ENCODE assay signal across 8 cellular contexts in the genomic region with DNA sequence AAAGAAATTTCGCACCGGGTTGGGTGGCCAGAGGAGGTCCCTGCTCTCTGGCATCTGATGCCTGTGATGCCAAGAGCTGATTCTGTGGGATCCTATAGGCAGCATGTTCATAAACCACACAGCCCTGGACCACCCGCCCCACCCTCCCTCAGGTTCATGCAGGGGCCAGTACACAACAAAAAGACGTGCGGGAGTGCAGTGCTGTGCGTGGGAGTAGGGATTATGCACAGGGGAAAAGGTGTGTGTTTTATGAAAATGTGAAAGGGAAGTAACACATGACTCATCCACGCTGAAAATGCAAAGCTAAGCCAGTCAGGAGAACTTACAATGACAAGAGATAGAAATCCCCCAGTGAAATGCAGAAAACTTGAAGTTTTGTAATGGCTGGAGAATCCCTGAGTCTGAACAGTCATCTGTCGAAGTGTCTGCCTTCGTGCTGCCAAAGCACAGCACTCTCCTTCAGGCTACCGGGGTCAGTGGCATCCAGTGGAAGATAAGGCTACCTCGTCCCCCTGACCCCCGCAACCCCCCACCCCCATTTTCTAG. TPM values are rescaled to one million over a fixed set of nuclear protein-coding genes. Genes with fewer than 3 reads are reported as not detected.
DNase-seq lines count a peak whose midpoint lies in the region; ATAC-seq and TF ChIP-seq lines count a peak whose summit lies in the region.

No MANE protein-coding gene starts in this region.

- H3K27me3 ChIP-seq in Peyer's patch = no peaks in the 10 kb centered on the region
- H3K27me3 ChIP-seq in ovary = no peaks in the 10 kb centered on the region

- H3K36me3 ChIP-seq in Peyer's patch = no peaks in the 10 kb centered on the region
- H3K36me3 ChIP-seq in ovary = no peaks in the 10 kb centered on the region

- no peak for TF ChIP-seq CTCF in Peyer's patch (IDR thresholded peaks at IDR 0.05)
- no peak for TF ChIP-seq CTCF in epithelial cell of proximal tubule (conservative IDR thresholded peaks at IDR 0.05; ENCODE audit: low read depth, low read length)
- TF ChIP-seq CTCF in ovary (IDR thresholded peaks at IDR 0.05) = no peak

- H3K9me3 ChIP-seq in Peyer's patch = no peaks in the 10 kb centered on the region
- H3K9me3 ChIP-seq in ovary = no peaks in the 10 kb centered on the region

- WGBS in ovary, 3 donors = 4 to 8% (median 6%) methylated on average over 12 of the region's 12 CpGs

- intact Hi-C loops in ovary (cut with DNase I) = loop anchor here in 2 of 4 donors (10.0 kb wide), 1 partner anchor 305 kb away; no protein-coding TSS in a partner anchor

- no peaks in the 10 kb centered on the region for H3K36me3 Mint-ChIP-seq in effector memory CD8-positive, alpha-beta T cell (ENCODE audit: insufficient read depth)

- ATAC-seq in HG02763 (IDR thresholded peaks at IDR 0.05; ENCODE audit: unreplicated experiment) = peak; percentile 64
- no peak for ATAC-seq in effector memory CD8-positive, alpha-beta T cell (replicated peaks)

- TF ChIP-seq EP300 in ovary (IDR thresholded peaks at IDR 0.05) = no peak

- peaks cover 0 to 34% (median 0%) of the 10 kb centered on the region in 4 donors for H3K4me1 ChIP-seq in Peyer's patch
- H3K4me1 ChIP-seq in ovary (ENCODE audit: insufficient read depth) = no peaks in the 10 kb centered on the region

- H3K27me3 Mint-ChIP-seq in effector memory CD8-positive, alpha-beta T cell = peaks cover 29 to 51% of the 10 kb centered on the region in 2 donors

- H3K9me3 Mint-ChIP-seq in effector memory CD8-positive, alpha-beta T cell = peaks cover 0 to 2% of the 10 kb centered on the region in 2 donors

- POLR2A ChIA-PET in HEK293T (lab: Yijun Ruan, JAX) = interaction anchor here (0.6 to 1.4 kb wide), 3 partner anchors 8 to 21 kb away, joined by 3 to 4 read pairs (median 3); no protein-coding TSS in a partner anchor

- peak; percentile 55 to 65 for DNase-seq in activated CD4-positive, alpha-beta T cell treated with anti-CD3 and anti-CD28 coated beads, Interleukin-2, amount 50 U/mL, for 48 hours
- no peak for DNase-seq in activated CD4-positive, alpha-beta T cell treated with anti-CD3 and anti-CD28 coated beads for 4 hours
- DNase-seq in Peyer's patch (no peak), epithelial cell of proximal tubule (ENCODE audit: low read depth) (peak; percentile 54), ovary (peak in 4 of 5 donors; percentile 26 to 49 (median 30)), HEK293T (ENCODE audit: extremely low spot score) (no peak)
- DNase-seq in effector memory CD8-positive, alpha-beta T cell = no peak

- no peak overlapping the region for H3K27ac Mint-ChIP-seq in effector memory CD8-positive, alpha-beta T cell

- H3K4me3 Mint-ChIP-seq in effector memory CD8-positive, alpha-beta T cell = no peak overlapping the region

- peak overlapping the region in 2 of 4 donors; percentile 62 to 65 for H3K4me3 ChIP-seq in Peyer's patch
- H3K4me3 ChIP-seq in epithelial cell of proximal tubule (ENCODE audit: low read depth, low read length) = peak overlapping the region; percentile 57
- peak overlapping the region; percentile 50 for H3K4me3 ChIP-seq in ovary

- CTCF ChIA-PET in HEK293T (lab: Yijun Ruan, JAX) = no interaction called here

- H3K27ac ChIP-seq in Peyer's patch (peak overlapping the region in 3 of 4 donors; percentile 17 to 80 (median 79)), ovary (peak overlapping the region in 1 of 2 donors; percentile 90)

- TF ChIP-seq POLR2A in Peyer's patch (IDR thresholded peaks at IDR 0.05) (no peak), ovary (IDR thresholded peaks at IDR 0.05) (no peak)

- no peaks in the 10 kb centered on the region for H3K4me1 Mint-ChIP-seq in effector memory CD8-positive, alpha-beta T cell (ENCODE audit: low read depth in 2 of 2)

TF ChIP-seq in HEK293T, 16 proteins besides CTCF, POLR2A, EP300 and RAD21:
- TF ChIP-seq BHLHE40 (IDR thresholded peaks at IDR 0.05; ENCODE audit: borderline replicate concordance) (no peak), L3MBTL2 (conservative IDR thresholded peaks at IDR 0.05) (no peak), ZNF384 (IDR thresholded peaks at IDR 0.05) (no peak), SUZ12 (IDR thresholded peaks at IDR 0.05) (no peak), ELF4 (IDR thresholded peaks at IDR 0.05) (no peak), CTBP1 (IDR thresholded peaks at IDR 0.05; ENCODE audit: borderline replicate concordance) (no peak), HDGF (IDR thresholded peaks at IDR 0.05; ENCODE audit: borderline replicate concordance) (no peak), NFRKB (IDR thresholded peaks at IDR 0.05) (no peak), TARDBP (IDR thresholded peaks at IDR 0.05) (no peak), FOXA1 (IDR thresholded peaks at IDR 0.05) (no peak), FOXK2 (IDR thresholded peaks at IDR 0.05) (no peak)
- TF ChIP-seq, protein P1, sequence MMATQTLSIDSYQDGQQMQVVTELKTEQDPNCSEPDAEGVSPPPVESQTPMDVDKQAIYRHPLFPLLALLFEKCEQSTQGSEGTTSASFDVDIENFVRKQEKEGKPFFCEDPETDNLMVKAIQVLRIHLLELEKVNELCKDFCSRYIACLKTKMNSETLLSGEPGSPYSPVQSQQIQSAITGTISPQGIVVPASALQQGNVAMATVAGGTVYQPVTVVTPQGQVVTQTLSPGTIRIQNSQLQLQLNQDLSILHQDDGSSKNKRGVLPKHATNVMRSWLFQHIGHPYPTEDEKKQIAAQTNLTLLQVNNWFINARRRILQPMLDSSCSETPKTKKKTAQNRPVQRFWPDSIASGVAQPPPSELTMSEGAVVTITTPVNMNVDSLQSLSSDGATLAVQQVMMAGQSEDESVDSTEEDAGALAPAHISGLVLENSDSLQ (IDR thresholded peaks at IDR 0.05) = no peak

RNA-seq across cellular contexts. Expression of a gene that starts 1.1 kb away (rescaled TPM):
- total RNA-seq in Peyer's patch (100 to 1,000 TPM in 1 of 4 donors, 10 to 100 TPM in 3; 46.9 to 108 (median 61.5) TPM), epithelial cell of proximal tubule (18.7 and 20.2 TPM in 2 replicates), ovary (10 to 100 TPM; 15.7 to 47.1 (median 23.0) TPM)
- 10 to 100 TPM in 1 of 2 donors, 1 to 10 TPM in 1; 7.2 to 23.3 TPM for polyA plus RNA-seq in ovary

Comparison
In these comparisons a context has a peak if more than half of its experiments do, and no peak if none do; other contexts are left out.
1. DNase-seq: peak in activated CD4-positive, alpha-beta T cell treated with anti-CD3 and anti-CD28 coated beads, Interleukin-2, amount 50 U/mL, for 48 hours (2 of 2), epithelial cell of proximal tubule (single experiment) and ovary (4 of 5); none in activated CD4-positive, alpha-beta T cell treated with anti-CD3 and anti-CD28 coated beads for 4 hours (0 of 2), Peyer's patch (0 of 3), effector memory CD8-positive, alpha-beta T cell (0 of 3) and HEK293T (single experiment).